In genomic region chrX:132023117-132023895, GRCh38 we compare ENCODE assay signal across 8 cellular contexts. TPM values are rescaled to one million over a fixed set of nuclear protein-coding genes. Genes with fewer than 3 reads are reported as not detected.
A peak's percentile ranks its signal among the peaks of the same experiment; 100 is the strongest.
DNase-seq lines count a peak whose midpoint lies in the region; ATAC-seq and TF ChIP-seq lines count a peak whose summit lies in the region.

TSS of gene STK26 (plus strand) at chrX:132023302. CDS start at chrX:132023618, 316 bp downstream.

- H3K4me3 ChIP-seq in DND-41 (ENCODE audit: low read depth in 1 of 2, low read length in 2 of 2) (peak within 1 kb of the TSS; percentile 87 to 96), thymus (ENCODE audit: low read length) (peak within 1 kb of the TSS; percentile 73)

- H3K4me2 ChIP-seq in DND-41 (ENCODE audit: insufficient read depth, low read length), result peak within 1 kb of the TSS; percentile 83

- peaks cover 19% of the 10 kb centered on the region for H4K20me1 ChIP-seq in DND-41 (ENCODE audit: insufficient read depth, low read length)

- H3K9me3 ChIP-seq in DND-41 (ENCODE audit: insufficient read depth, low read length, severe bottlenecking), result no peaks in the 10 kb centered on the region
- no peaks in the 10 kb centered on the region for H3K9me3 ChIP-seq in thymus (ENCODE audit: control insufficient read depth)

- peak; percentile 87 for DNase-seq in DND-41
- DNase-seq in HuH-7 (ENCODE audit: low spot score), result peak; percentile 64
- peak; percentile 87 for DNase-seq in RPMI8226
- DNase-seq in activated effector memory CD4-positive, alpha-beta T cell treated with anti-CD3 and anti-CD28 coated beads, Interleukin-2, amount 50 U/mL, for 16 hours, result peak; percentile 91
- DNase-seq in foreskin keratinocyte, result peak; percentile 53 to 67
- DNase-seq in omental fat pad (ENCODE audit: low spot score), result no peak

- H3K9ac ChIP-seq in DND-41 (ENCODE audit: low read depth, low read length), result peak within 1 kb of the TSS; percentile 98

- no peaks in the 10 kb centered on the region for H3K27me3 ChIP-seq in DND-41 (ENCODE audit: insufficient read depth, low read length, poor library complexity)
- no peaks in the 10 kb centered on the region for H3K27me3 ChIP-seq in foreskin keratinocyte
- H3K27me3 ChIP-seq in thymus (ENCODE audit: control insufficient read depth, insufficient read depth), result no peaks in the 10 kb centered on the region

- WGBS in thymus, result 0% methylated on average over 65 of the region's 65 CpGs

- ATAC-seq in DND-41 (ENCODE audit: insufficient read depth, low read depth) (peak; percentile 83), GM21526 (IDR thresholded peaks at IDR 0.05; ENCODE audit: low FRiP score, unreplicated experiment) (peak; percentile 75), foreskin keratinocyte (peak; percentile 93), omental fat pad (ENCODE audit: low FRiP score) (peak; percentile 88)

- H2AFZ ChIP-seq in DND-41 (ENCODE audit: low read depth, low read length), result peak within 1 kb of the TSS; percentile 76

- peaks cover 47% of the 10 kb centered on the region for H3K4me1 ChIP-seq in DND-41 (ENCODE audit: insufficient read depth, low read length)
- no peaks in the 10 kb centered on the region for H3K4me1 ChIP-seq in foreskin keratinocyte
- H3K4me1 ChIP-seq in thymus (ENCODE audit: control insufficient read depth, insufficient read depth, low read length), result no peaks in the 10 kb centered on the region

- H3K27ac ChIP-seq in DND-41 (ENCODE audit: low read length) (peak within 1 kb of the TSS; percentile 97), foreskin keratinocyte (peak within 1 kb of the TSS; percentile 39), thymus (ENCODE audit: low read depth) (peak within 1 kb of the TSS; percentile 87)

- TF ChIP-seq CTCF in DND-41 (IDR thresholded peaks at IDR 0.05; ENCODE audit: borderline replicate concordance, extremely low read depth, low read length, poor library complexity, severe bottlenecking) (peak; percentile 2), foreskin keratinocyte (conservative IDR thresholded peaks at IDR 0.05) (no peak), omental fat pad (IDR thresholded peaks at IDR 0.05) (no peak)

- H3K36me3 ChIP-seq in DND-41 (ENCODE audit: insufficient read depth, low read length) (peaks cover 10% of the 10 kb centered on the region), thymus (ENCODE audit: control insufficient read depth, insufficient read depth) (no peaks in the 10 kb centered on the region)

- peaks cover 73% of the 10 kb centered on the region for H3K79me2 ChIP-seq in DND-41 (ENCODE audit: insufficient read depth, low read length)

RNA-seq across cellular contexts. Expression of gene STK26, which starts in this region (rescaled TPM):
- total RNA-seq in foreskin keratinocyte (37.6 and 38.4 TPM in 2 replicates), omental fat pad (10 to 100 TPM in 2 of 4 donors, 1 to 10 TPM in 2; 7.1 to 34.9 (median 11.5) TPM)
- polyA plus RNA-seq in foreskin keratinocyte (14.4 and 16.6 TPM in 2 replicates), thymus (48.1 TPM)

Comparison
In these comparisons a context has a peak if more than half of its experiments do, and no peak if none do; other contexts are left out.
1. H3K27ac ChIP-seq: peak in every context shown above with its lines; median percentile 97 in DND-41; 87 in thymus; 39 in foreskin keratinocyte.